ENCODE assay signal across 8 cellular contexts in genomic region chr17:32490101-32490482, GRCh38. TPM values are rescaled to one million over a fixed set of nuclear protein-coding genes. Genes with fewer than 3 reads are reported as not detected.
A peak's percentile ranks its signal among the peaks of the same experiment; 100 is the strongest.
DNase-seq lines count a peak whose midpoint lies in the region; ATAC-seq and TF ChIP-seq lines count a peak whose summit lies in the region.

No MANE protein-coding gene starts in this region.

- peak overlapping the region; percentile 77 for H3K27ac Mint-ChIP-seq in activated naive CD8-positive, alpha-beta T cell treated with anti-CD3 and anti-CD28 coated beads, Interleukin-2, amount 50 U/mL, for 24 hours
- H3K27ac Mint-ChIP-seq in MCF 10A (ENCODE audit: low read depth, unreplicated experiment): no peak overlapping the region

- H3K36me3 Mint-ChIP-seq in activated naive CD8-positive, alpha-beta T cell treated with anti-CD3 and anti-CD28 coated beads, Interleukin-2, amount 50 U/mL, for 24 hours (ENCODE audit: low read depth): peaks cover 33% of the 10 kb centered on the region
- H3K36me3 Mint-ChIP-seq in MCF 10A (ENCODE audit: insufficient read depth, unreplicated experiment): peaks cover 14% of the 10 kb centered on the region

- DNase-seq in activated CD4-positive, alpha-beta T cell treated with anti-CD3 and anti-CD28 coated beads for 48 hours: peak; percentile 41
- DNase-seq in activated CD4-positive, alpha-beta T cell treated with anti-CD3 and anti-CD28 coated beads for 4 hours: no peak
- DNase-seq in NCI-H1694 treated with DMSO at 0.1 percent for 48 hours (lab: John Stamatoyannopoulos, UW) (peak; percentile 37), retina (peak; percentile 49), MCF 10A (ENCODE audit: unreplicated experiment) (no peak)
- peak; percentile 41 for DNase-seq in activated naive CD8-positive, alpha-beta T cell treated with anti-CD3 and anti-CD28 coated beads, Interleukin-2, amount 50 U/mL, for 24 hours

- H3K27me3 Mint-ChIP-seq in activated naive CD8-positive, alpha-beta T cell treated with anti-CD3 and anti-CD28 coated beads, Interleukin-2, amount 50 U/mL, for 24 hours: no peaks in the 10 kb centered on the region
- H3K27me3 Mint-ChIP-seq in MCF 10A (ENCODE audit: insufficient read depth, unreplicated experiment): no peaks in the 10 kb centered on the region

- H3K4me1 Mint-ChIP-seq in activated naive CD8-positive, alpha-beta T cell treated with anti-CD3 and anti-CD28 coated beads, Interleukin-2, amount 50 U/mL, for 24 hours: peaks cover 69% of the 10 kb centered on the region
- peaks cover 33% of the 10 kb centered on the region for H3K4me1 Mint-ChIP-seq in MCF 10A (ENCODE audit: insufficient read depth, unreplicated experiment)

- no TSS peak for BruUV-seq in MCF 10A (replicated peaks; lab: Mats Ljungman, UMichigan)

- no peak for TF ChIP-seq CTCF in MCF 10A (IDR thresholded peaks at IDR 0.05; ENCODE audit: unreplicated experiment)

- peak overlapping the region; percentile 96 for H3K4me3 Mint-ChIP-seq in activated naive CD8-positive, alpha-beta T cell treated with anti-CD3 and anti-CD28 coated beads, Interleukin-2, amount 50 U/mL, for 24 hours
- H3K4me3 Mint-ChIP-seq in MCF 10A (ENCODE audit: unreplicated experiment): no peak overlapping the region

- peak; percentile 7 for ATAC-seq in activated naive CD8-positive, alpha-beta T cell treated with anti-CD3 and anti-CD28 coated beads, Interleukin-2, amount 50 U/mL, for 24 hours
- no peak for ATAC-seq in HG02938 (IDR thresholded peaks at IDR 0.05; ENCODE audit: unreplicated experiment)
- no peak for ATAC-seq in GM21723 (IDR thresholded peaks at IDR 0.05; ENCODE audit: unreplicated experiment)

- intact Hi-C loops in MCF 10A (cut with micrococcal nuclease): no loop called here

- CTCF ChIA-PET in MCF 10A (lab: Yijun Ruan, JAX): interaction anchor here (1.8 kb wide), 1 partner anchor 28 kb away, joined by 9 read pairs; no protein-coding TSS in a partner anchor

- POLR2A ChIA-PET in MCF 10A (lab: Yijun Ruan, JAX): no interaction called here

- no peaks in the 10 kb centered on the region for H3K9me3 Mint-ChIP-seq in activated naive CD8-positive, alpha-beta T cell treated with anti-CD3 and anti-CD28 coated beads, Interleukin-2, amount 50 U/mL, for 24 hours
- H3K9me3 Mint-ChIP-seq in MCF 10A (ENCODE audit: unreplicated experiment): no peaks in the 10 kb centered on the region

RNA-seq across cellular contexts. Expression of gene CDK5R1, which starts 3.3 kb away (rescaled TPM):
- total RNA-seq in MCF 10A (2022): 4.0 and 4.4 TPM in 2 replicates

RNA-seq across cellular contexts. Expression of gene PSMD11, which starts 45.8 kb away (rescaled TPM):
- 123 and 134 TPM in 2 replicates for total RNA-seq in MCF 10A (2022)

Comparison
In these comparisons a context has a peak if more than half of its experiments do, and no peak if none do; other contexts are left out.
1. DNase-seq: peak in activated CD4-positive, alpha-beta T cell treated with anti-CD3 and anti-CD28 coated beads for 48 hours (single experiment), NCI-H1694 treated with DMSO at 0.1 percent for 48 hours (single experiment), activated naive CD8-positive, alpha-beta T cell treated with anti-CD3 and anti-CD28 coated beads, Interleukin-2, amount 50 U/mL, for 24 hours (single experiment) and retina (single experiment); none in activated CD4-positive, alpha-beta T cell treated with anti-CD3 and anti-CD28 coated beads for 4 hours (0 of 2) and MCF 10A (single experiment).